In the genomic region with DNA sequence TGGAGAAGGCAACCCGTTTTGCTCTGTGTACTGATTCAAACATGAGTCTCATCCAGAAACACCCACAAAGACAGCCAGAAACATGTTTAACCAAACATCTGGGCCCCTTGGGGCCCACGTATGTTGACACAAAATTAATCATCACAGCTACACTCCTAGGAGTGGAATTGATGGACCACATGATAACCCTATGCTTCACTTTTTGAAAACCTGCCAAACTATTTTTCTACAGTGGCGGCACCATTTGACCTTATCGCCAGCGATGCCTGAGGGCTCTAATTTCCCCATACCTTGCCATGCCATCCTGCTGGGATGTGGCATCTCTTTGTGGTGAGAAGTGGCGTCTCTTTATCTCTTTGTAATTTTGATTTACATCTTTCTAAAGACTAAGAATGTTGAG, we compare ENCODE assay signal across 1 cellular context.
TF ChIP-seq lines count a peak whose summit lies in the region.

No MANE protein-coding gene starts in this region.

TF ChIP-seq in HepG2, 621 proteins besides CTCF, POLR2A, EP300 and RAD21 (continued from another document and continues in another):
- TF ChIP-seq ZNF407 (CRISPR knock-in tag; IDR thresholded peaks at IDR 0.05; ENCODE audit: not compliant biosample characterization): no peak
- peak; percentile 41; the same call in 1 of the 2 replicates for TF ChIP-seq KAT8 (CRISPR knock-in tag; IDR thresholded peaks at IDR 0.05)
- TF ChIP-seq GATAD2A (CRISPR knock-in tag; IDR thresholded peaks at IDR 0.05): peak; percentile 78
- TF ChIP-seq PHF21A (CRISPR knock-in tag; IDR thresholded peaks at IDR 0.05): peak; percentile 53; the same call in 1 of the 2 replicates
- TF ChIP-seq, protein P1, sequence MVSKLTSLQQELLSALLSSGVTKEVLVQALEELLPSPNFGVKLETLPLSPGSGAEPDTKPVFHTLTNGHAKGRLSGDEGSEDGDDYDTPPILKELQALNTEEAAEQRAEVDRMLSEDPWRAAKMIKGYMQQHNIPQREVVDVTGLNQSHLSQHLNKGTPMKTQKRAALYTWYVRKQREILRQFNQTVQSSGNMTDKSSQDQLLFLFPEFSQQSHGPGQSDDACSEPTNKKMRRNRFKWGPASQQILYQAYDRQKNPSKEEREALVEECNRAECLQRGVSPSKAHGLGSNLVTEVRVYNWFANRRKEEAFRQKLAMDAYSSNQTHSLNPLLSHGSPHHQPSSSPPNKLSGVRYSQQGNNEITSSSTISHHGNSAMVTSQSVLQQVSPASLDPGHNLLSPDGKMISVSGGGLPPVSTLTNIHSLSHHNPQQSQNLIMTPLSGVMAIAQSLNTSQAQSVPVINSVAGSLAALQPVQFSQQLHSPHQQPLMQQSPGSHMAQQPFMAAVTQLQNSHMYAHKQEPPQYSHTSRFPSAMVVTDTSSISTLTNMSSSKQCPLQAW (CRISPR knock-in tag; IDR thresholded peaks at IDR 0.05): peak; percentile 57; the same call in 1 of the 2 replicates
- TF ChIP-seq, protein P2, sequence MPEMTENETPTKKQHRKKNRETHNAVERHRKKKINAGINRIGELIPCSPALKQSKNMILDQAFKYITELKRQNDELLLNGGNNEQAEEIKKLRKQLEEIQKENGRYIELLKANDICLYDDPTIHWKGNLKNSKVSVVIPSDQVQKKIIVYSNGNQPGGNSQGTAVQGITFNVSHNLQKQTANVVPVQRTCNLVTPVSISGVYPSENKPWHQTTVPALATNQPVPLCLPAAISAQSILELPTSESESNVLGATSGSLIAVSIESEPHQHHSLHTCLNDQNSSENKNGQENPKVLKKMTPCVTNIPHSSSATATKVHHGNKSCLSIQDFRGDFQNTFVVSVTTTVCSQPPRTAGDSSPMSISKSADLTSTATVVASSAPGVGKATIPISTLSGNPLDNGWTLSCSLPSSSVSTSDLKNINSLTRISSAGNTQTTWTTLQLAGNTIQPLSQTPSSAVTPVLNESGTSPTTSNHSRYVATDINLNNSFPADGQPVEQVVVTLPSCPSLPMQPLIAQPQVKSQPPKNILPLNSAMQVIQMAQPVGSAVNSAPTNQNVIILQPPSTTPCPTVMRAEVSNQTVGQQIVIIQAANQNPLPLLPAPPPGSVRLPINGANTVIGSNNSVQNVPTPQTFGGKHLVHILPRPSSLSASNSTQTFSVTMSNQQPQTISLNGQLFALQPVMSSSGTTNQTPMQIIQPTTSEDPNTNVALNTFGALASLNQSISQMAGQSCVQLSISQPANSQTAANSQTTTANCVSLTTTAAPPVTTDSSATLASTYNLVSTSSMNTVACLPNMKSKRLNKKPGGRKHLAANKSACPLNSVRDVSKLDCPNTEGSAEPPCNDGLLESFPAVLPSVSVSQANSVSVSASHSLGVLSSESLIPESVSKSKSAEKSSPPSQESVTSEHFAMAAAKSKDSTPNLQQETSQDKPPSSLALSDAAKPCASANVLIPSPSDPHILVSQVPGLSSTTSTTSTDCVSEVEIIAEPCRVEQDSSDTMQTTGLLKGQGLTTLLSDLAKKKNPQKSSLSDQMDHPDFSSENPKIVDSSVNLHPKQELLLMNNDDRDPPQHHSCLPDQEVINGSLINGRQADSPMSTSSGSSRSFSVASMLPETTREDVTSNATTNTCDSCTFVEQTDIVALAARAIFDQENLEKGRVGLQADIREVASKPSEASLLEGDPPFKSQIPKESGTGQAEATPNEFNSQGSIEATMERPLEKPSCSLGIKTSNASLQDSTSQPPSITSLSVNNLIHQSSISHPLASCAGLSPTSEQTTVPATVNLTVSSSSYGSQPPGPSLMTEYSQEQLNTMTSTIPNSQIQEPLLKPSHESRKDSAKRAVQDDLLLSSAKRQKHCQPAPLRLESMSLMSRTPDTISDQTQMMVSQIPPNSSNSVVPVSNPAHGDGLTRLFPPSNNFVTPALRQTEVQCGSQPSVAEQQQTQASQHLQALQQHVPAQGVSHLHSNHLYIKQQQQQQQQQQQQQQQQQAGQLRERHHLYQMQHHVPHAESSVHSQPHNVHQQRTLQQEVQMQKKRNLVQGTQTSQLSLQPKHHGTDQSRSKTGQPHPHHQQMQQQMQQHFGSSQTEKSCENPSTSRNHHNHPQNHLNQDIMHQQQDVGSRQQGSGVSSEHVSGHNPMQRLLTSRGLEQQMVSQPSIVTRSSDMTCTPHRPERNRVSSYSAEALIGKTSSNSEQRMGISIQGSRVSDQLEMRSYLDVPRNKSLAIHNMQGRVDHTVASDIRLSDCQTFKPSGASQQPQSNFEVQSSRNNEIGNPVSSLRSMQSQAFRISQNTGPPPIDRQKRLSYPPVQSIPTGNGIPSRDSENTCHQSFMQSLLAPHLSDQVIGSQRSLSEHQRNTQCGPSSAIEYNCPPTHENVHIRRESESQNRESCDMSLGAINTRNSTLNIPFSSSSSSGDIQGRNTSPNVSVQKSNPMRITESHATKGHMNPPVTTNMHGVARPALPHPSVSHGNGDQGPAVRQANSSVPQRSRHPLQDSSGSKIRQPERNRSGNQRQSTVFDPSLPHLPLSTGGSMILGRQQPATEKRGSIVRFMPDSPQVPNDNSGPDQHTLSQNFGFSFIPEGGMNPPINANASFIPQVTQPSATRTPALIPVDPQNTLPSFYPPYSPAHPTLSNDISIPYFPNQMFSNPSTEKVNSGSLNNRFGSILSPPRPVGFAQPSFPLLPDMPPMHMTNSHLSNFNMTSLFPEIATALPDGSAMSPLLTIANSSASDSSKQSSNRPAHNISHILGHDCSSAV (CRISPR knock-in tag; IDR thresholded peaks at IDR 0.05; ENCODE audit: borderline replicate concordance): no peak
- no peak for TF ChIP-seq SP4 (CRISPR knock-in tag; IDR thresholded peaks at IDR 0.05)
- no peak for TF ChIP-seq MAFG (CRISPR knock-in tag; IDR thresholded peaks at IDR 0.05)
- TF ChIP-seq ZBTB1 (CRISPR knock-in tag; IDR thresholded peaks at IDR 0.05; ENCODE audit: borderline replicate concordance): no peak
- TF ChIP-seq ZNF605 (CRISPR knock-in tag; IDR thresholded peaks at IDR 0.05): no peak
- TF ChIP-seq ZNF550 (CRISPR knock-in tag; IDR thresholded peaks at IDR 0.05; ENCODE audit: borderline replicate concordance): no peak
- TF ChIP-seq RFX3 (CRISPR knock-in tag; IDR thresholded peaks at IDR 0.05): no peak
- TF ChIP-seq ZNF891 (CRISPR knock-in tag; IDR thresholded peaks at IDR 0.05): no peak
- no peak for TF ChIP-seq FOXC1 (CRISPR knock-in tag; IDR thresholded peaks at IDR 0.05; ENCODE audit: borderline replicate concordance)
- TF ChIP-seq, protein P3, sequence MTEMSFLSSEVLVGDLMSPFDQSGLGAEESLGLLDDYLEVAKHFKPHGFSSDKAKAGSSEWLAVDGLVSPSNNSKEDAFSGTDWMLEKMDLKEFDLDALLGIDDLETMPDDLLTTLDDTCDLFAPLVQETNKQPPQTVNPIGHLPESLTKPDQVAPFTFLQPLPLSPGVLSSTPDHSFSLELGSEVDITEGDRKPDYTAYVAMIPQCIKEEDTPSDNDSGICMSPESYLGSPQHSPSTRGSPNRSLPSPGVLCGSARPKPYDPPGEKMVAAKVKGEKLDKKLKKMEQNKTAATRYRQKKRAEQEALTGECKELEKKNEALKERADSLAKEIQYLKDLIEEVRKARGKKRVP (CRISPR knock-in tag; IDR thresholded peaks at IDR 0.05): no peak
- no peak for TF ChIP-seq TARDBP (CRISPR knock-in tag; IDR thresholded peaks at IDR 0.05)
- TF ChIP-seq SRF (IDR thresholded peaks at IDR 0.05; ENCODE audit: low read depth, low read length): no peak
- TF ChIP-seq PRDM10 (CRISPR knock-in tag; IDR thresholded peaks at IDR 0.05; ENCODE audit: low read depth): 0 out of 2 replicates have a peak, but pooled peaks have one; percentile 20
- no peak for TF ChIP-seq ZSCAN22 (CRISPR knock-in tag; IDR thresholded peaks at IDR 0.05)
- TF ChIP-seq CBX2 (IDR thresholded peaks at IDR 0.05; ENCODE audit: low read depth, low read length): no peak
- no peak for TF ChIP-seq CBX2 (CRISPR knock-in tag; IDR thresholded peaks at IDR 0.05; ENCODE audit: low read depth)
- no peak for TF ChIP-seq ZNF263 (CRISPR knock-in tag; IDR thresholded peaks at IDR 0.05)
- 0 out of 2 replicates have a peak, but pooled peaks have one; percentile 37 for TF ChIP-seq TGIF2 (CRISPR knock-in tag; IDR thresholded peaks at IDR 0.05)
- TF ChIP-seq, protein P4, sequence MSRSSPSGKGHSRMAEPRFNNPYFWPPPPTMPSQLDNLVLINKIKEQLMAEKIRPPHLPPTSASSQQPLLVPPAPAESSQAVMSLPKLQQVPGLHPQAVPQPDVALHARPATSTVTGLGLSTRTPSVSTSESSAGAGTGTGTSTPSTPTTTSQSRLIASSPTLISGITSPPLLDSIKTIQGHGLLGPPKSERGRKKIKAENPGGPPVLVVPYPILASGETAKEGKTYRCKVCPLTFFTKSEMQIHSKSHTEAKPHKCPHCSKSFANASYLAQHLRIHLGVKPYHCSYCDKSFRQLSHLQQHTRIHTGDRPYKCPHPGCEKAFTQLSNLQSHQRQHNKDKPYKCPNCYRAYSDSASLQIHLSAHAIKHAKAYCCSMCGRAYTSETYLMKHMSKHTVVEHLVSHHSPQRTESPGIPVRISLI (CRISPR knock-in tag; IDR thresholded peaks at IDR 0.05; ENCODE audit: borderline replicate concordance): no peak
- TF ChIP-seq CEBPB (IDR thresholded peaks at IDR 0.05; ENCODE audit: borderline replicate concordance, low read depth, low read length): no peak
- no peak for TF ChIP-seq SMAD1 (CRISPR knock-in tag; IDR thresholded peaks at IDR 0.05; ENCODE audit: borderline replicate concordance, low read depth)
- no peak for TF ChIP-seq ZSCAN12 (CRISPR knock-in tag; IDR thresholded peaks at IDR 0.05)
- no peak for TF ChIP-seq ARNT (IDR thresholded peaks at IDR 0.05)
- TF ChIP-seq ZSCAN30 (CRISPR knock-in tag; IDR thresholded peaks at IDR 0.05): no peak
